In the genomic region with DNA sequence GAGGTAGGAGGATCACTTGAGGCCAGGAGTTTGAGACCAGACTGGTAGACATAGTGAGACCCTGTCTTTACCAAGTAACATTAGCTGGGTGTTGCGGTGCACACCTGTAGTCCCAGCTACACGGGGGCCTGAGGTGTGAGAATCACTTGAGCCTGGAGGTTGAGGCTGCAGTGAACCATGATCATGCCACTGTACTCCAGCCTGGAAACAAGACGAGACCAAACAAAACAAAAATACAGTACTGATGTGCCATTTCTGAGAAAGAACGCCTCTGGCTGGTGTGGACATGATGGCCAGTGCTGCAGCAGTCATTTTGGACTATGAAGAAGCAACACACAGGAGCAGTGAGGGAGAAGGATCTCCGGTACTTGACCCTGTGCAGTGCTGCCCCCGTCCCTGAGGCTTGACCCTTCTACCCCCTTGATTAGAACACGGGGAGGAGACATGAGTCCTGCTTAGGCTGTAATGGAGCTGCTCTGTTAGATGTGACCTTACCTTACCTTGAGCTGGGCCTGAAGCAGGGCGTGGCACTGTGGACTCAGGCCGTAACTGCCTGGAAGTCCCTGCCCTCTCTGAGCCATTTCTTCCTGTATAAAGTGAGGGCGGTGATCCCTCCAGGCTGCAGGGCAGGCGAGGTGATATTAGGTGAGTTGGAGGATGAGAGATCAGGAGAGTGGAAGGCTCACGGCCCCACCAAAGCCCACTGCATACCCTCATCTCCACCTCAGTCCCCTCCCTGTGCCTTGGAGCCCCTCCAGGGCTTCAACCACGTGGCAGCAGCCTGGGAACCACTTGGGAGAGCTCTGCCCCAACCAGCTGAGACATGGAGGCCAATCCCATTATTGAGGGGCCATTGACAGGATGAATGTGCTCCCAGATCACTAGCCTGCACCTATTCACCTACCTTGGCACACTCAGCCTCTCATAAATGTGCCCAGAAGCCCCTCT, we compare ENCODE assay signal across 9 cellular contexts. TPM values are rescaled to one million over a fixed set of nuclear protein-coding genes. Genes with fewer than 3 reads are reported as not detected.
DNase-seq lines count a peak whose midpoint lies in the region; ATAC-seq, FAIRE-seq and TF ChIP-seq lines count a peak whose summit lies in the region.
"Had no signal": no experiment of that assay in that cellular context is flagged by ENCODE, and none has a peak within 500 bp of the region (broad histone marks: within the 10 kb centered on the region; RNA-seq: fewer than 3 reads in every experiment).

No MANE protein-coding gene starts in this region.

- WGBS in A549 (ENCODE audit: missing lambda C conversion rate) = 41% methylated on average over 13 of the region's 13 CpGs
- WGBS in esophagus, 2 donors = 54 to 63% methylated on average over 13 of the region's 13 CpGs
- WGBS in sigmoid colon, 2 donors = 31 to 68% methylated on average over 13 of the region's 13 CpGs

- TF ChIP-seq EP300 in A549 (IDR thresholded peaks at IDR 0.05) (no peak), sigmoid colon (IDR thresholded peaks at IDR 0.05) (no peak)

- H3K36me3 ChIP-seq in RWPE2 (ENCODE audit: low read depth) (peaks cover 43% of the 10 kb centered on the region), esophagus (ENCODE audit: control insufficient read depth in 2 of 2, insufficient read depth in 2 of 2, low read length in 1 of 2) (peaks cover 15 to 30% of the 10 kb centered on the region in 2 donors), sigmoid colon (peaks cover 24 to 49% (median 35%) of the 10 kb centered on the region in 4 donors)

- CTCF ChIA-PET in A549 (lab: Yijun Ruan, JAX) = interaction anchor here (0.9 to 10.9 kb wide), 4 partner anchors 9 to 132 kb away, joined by 3 to 295 read pairs (median 8); a partner anchor contains a TSS

- H3K27ac ChIP-seq in A549 (peak overlapping the region in 1 of 2 experiments; percentile 64; a peak in 3 of 6 replicates), RWPE2 (ENCODE audit: poor library complexity, severe bottlenecking) (peak overlapping the region; percentile 74), esophagus (ENCODE audit: low read depth in 2 of 2, low read length in 1 of 2) (peak overlapping the region; percentile 44 to 67), sigmoid colon (no peak overlapping the region)

- DNase-seq in A549 (ENCODE audit: low read depth in 1 of 2, low spot score in 1 of 2) (peak in 1 of 2 experiments; percentile 67), GM12891 (ENCODE audit: insufficient read length, low spot score) (no peak), RWPE2 (ENCODE audit: low spot score) (no peak), sigmoid colon (no peak), NCI-H1694 (lab: John Stamatoyannopoulos, UW) (no peak), activated gamma-delta T cell treated with Interleukin-2 at 50 U/mL for 16 hours (no peak)
- DNase-seq: T-helper 9 cell had no signal

- H3K4me1 ChIP-seq in A549 (peaks cover 42% of the 10 kb centered on the region), RWPE2 (ENCODE audit: insufficient read depth, poor library complexity, severe bottlenecking) (peaks cover 18% of the 10 kb centered on the region), esophagus (ENCODE audit: control insufficient read depth in 2 of 2, insufficient read depth in 2 of 2, low read length in 1 of 2) (peaks cover 14 to 29% of the 10 kb centered on the region in 2 donors), sigmoid colon (peaks cover 0 to 18% (median 15%) of the 10 kb centered on the region in 4 donors)

- ATAC-seq in A549 = peak; percentile 51 to 59
- ATAC-seq in RWPE2 (ENCODE audit: low read depth) = peak; percentile 56
- ATAC-seq in HG03565 (IDR thresholded peaks at IDR 0.05; ENCODE audit: unreplicated experiment) = no peak

- POLR2A ChIA-PET in A549 (lab: Yijun Ruan, JAX) = interaction anchor here (0.7 to 1.5 kb wide), 2 partner anchors 67 to 82 kb away, joined by 3 to 12 read pairs; a partner anchor contains a TSS

- FAIRE-seq in A549 (lab: Jason Lieb, UNC) = no peak
- FAIRE-seq in GM12891 (lab: Jason Lieb, UNC) = peak; percentile 57

- H3K27me3 ChIP-seq in RWPE2 (ENCODE audit: insufficient read depth, poor library complexity, severe bottlenecking) = peaks cover 14% of the 10 kb centered on the region
- H3K27me3 ChIP-seq in esophagus (ENCODE audit: control insufficient read depth in 1 of 2, insufficient read depth in 2 of 2, low read length in 2 of 2) = no peaks in the 10 kb centered on the region
- H3K27me3 ChIP-seq in sigmoid colon = peaks cover 0 to 11% (median 8%) of the 10 kb centered on the region in 3 donors

- TF ChIP-seq POLR2A in A549 (IDR thresholded peaks at IDR 0.05; ENCODE audit: low read length) (no peak; the same call in 1 of the 2 replicates), GM12891 (IDR thresholded peaks at IDR 0.05; ENCODE audit: low read depth, low read length) (peak; percentile 73), sigmoid colon (IDR thresholded peaks at IDR 0.05) (no peak)

- TF ChIP-seq RAD21 in A549 (conservative IDR thresholded peaks at IDR 0.05 in 1 of 2, IDR thresholded peaks at IDR 0.05 in 1 of 2) = no peak

- intact Hi-C loops in sigmoid colon (cut with DNase I) = no loop called here

- H3K4me2 ChIP-seq in A549 = peak overlapping the region; percentile 32; the same call in 1 of the 3 replicates

- no peaks in the 10 kb centered on the region for H3K9me3 ChIP-seq in A549
- no peaks in the 10 kb centered on the region for H3K9me3 ChIP-seq in RWPE2 (ENCODE audit: severe bottlenecking)
- H3K9me3 ChIP-seq in esophagus (ENCODE audit: control insufficient read depth in 2 of 2, insufficient read depth in 1 of 2, low read depth in 1 of 2, low read length in 1 of 2) = no peaks in the 10 kb centered on the region
- H3K9me3 ChIP-seq in sigmoid colon = no peaks in the 10 kb centered on the region

- TF ChIP-seq CTCF in A549 (IDR thresholded peaks at IDR 0.05) (no peak), RWPE2 (IDR thresholded peaks at IDR 0.05; ENCODE audit: poor library complexity, severe bottlenecking) (no peak), sigmoid colon (IDR thresholded peaks at IDR 0.05) (no peak)

- H3K4me3 ChIP-seq in A549 (no peak overlapping the region), RWPE2 (ENCODE audit: severe bottlenecking) (no peak overlapping the region), esophagus (ENCODE audit: low read depth in 1 of 2, low read length in 2 of 2) (no peak overlapping the region), sigmoid colon (no peak overlapping the region)

TF ChIP-seq in A549, 52 proteins besides CTCF, POLR2A, EP300 and RAD21 (continues in another document):
- no peak for TF ChIP-seq CBX2 (IDR thresholded peaks at IDR 0.05; ENCODE audit: borderline replicate concordance, low read depth)
- no peak for TF ChIP-seq MAZ (IDR thresholded peaks at IDR 0.05; ENCODE audit: borderline replicate concordance, low read depth, low read length)
- TF ChIP-seq NPAS2 (CRISPR knock-in tag; IDR thresholded peaks at IDR 0.05; ENCODE audit: borderline replicate concordance) = no peak
- TF ChIP-seq HEYL (CRISPR knock-in tag; IDR thresholded peaks at IDR 0.05) = no peak
- no peak for TF ChIP-seq HDAC2 (IDR thresholded peaks at IDR 0.05)
- no peak for TF ChIP-seq HOXB5 (CRISPR knock-in tag; IDR thresholded peaks at IDR 0.05)

TF ChIP-seq in GM12891, 5 proteins besides CTCF, POLR2A, EP300 and RAD21:
- TF ChIP-seq PAX5 (IDR thresholded peaks at IDR 0.05; ENCODE audit: insufficient read depth, low read length, severe bottlenecking) = no peak
- TF ChIP-seq POLR2AphosphoS5 (IDR thresholded peaks at IDR 0.05; ENCODE audit: low read depth, low read length) = peak; percentile 84
- TF ChIP-seq POU2F2 (IDR thresholded peaks at IDR 0.05; ENCODE audit: low read depth, low read length) = peak; percentile 10; the same call in 1 of the 2 replicates

RNA-seq across cellular contexts. Expression of a gene that starts 5.9 kb away (rescaled TPM):
- polyA plus RNA-seq in A549 (2011; rRNA removed) = 624 and 696 TPM in 2 replicates
- 1,715 and 1,844 TPM in 2 replicates for polyA plus RNA-seq in A549 (2012; cell fraction: cytosol; rRNA removed)
- 964 and 1,082 TPM in 2 replicates for polyA plus RNA-seq in A549 (2012; cell fraction: nucleus; rRNA removed)
- 1,807 to 1,898 TPM (median 1,812 TPM) in 3 replicates for polyA plus RNA-seq in A549 (2017; fragmentation: RNase III; extraction: RNeasy Plus Mini Kit Qiagen cat#74134 plus additional on column Dnase treatment)
- 268 and 275 TPM in 2 replicates for polyA minus RNA-seq in A549 (2011; rRNA and poly(A)+ RNA removed)
- 5,111 TPM for polyA plus RNA-seq in GM12891 (2012; ENCODE audit: low read depth, missing spikeins)
- 1,000 to 10,000 TPM; 1,368 to 2,485 TPM for polyA plus RNA-seq in esophagus
- 1,000 to 10,000 TPM; 1,686 to 2,372 (median 2,021) TPM for total RNA-seq in sigmoid colon
- 1,000 to 10,000 TPM; 3,119 to 3,945 (median 3,295) TPM for polyA plus RNA-seq in sigmoid colon

RNA-seq across cellular contexts. Expression of a gene that starts 6.1 kb away (rescaled TPM):
- 0.25 TPM in 2 replicates for polyA plus RNA-seq in A549 (2011; rRNA removed)
- polyA plus RNA-seq in A549 (2012; cell fraction: cytosol; rRNA removed) = 0.08 and 0.09 TPM in 2 replicates
- polyA plus RNA-seq in A549 (2012; cell fraction: nucleus; rRNA removed) = 0.29 and 0.44 TPM in 2 replicates
- polyA plus RNA-seq in A549 (2017; fragmentation: RNase III; extraction: RNeasy Plus Mini Kit Qiagen cat#74134 plus additional on column Dnase treatment) = 0.06 to 0.20 TPM (median 0.13 TPM) in 3 replicates
- 0.58 TPM in 2 replicates for polyA minus RNA-seq in A549 (2011; rRNA and poly(A)+ RNA removed)
- 0.14 TPM for polyA plus RNA-seq in GM12891 (2012; ENCODE audit: low read depth, missing spikeins)
- polyA plus RNA-seq in esophagus = under 1 TPM; 0.01 to 0.04 TPM
- total RNA-seq in sigmoid colon = not detected
- polyA plus RNA-seq in sigmoid colon = under 1 TPM in 2 of 3 donors, not detected in 1; 0.13 to 0.60 TPM

RNA-seq across cellular contexts. Expression of a gene that starts 17.9 kb away (rescaled TPM):
- polyA plus RNA-seq in A549 (2011; rRNA removed) (0.89 and 1.2 TPM in 2 replicates), A549 (2017; fragmentation: RNase III; extraction: RNeasy Plus Mini Kit Qiagen cat#74134 plus additional on column Dnase treatment) (0.24 to 0.40 TPM (median 0.31 TPM) in 3 replicates), esophagus (1 to 10 TPM; 1.5 to 2.5 TPM), sigmoid colon (10 to 100 TPM in 1 of 3 donors, 1 to 10 TPM in 1, under 1 TPM in 1; 0.46 to 22.0 (median 1.2) TPM)
- polyA plus RNA-seq in A549 (2012; cell fraction: cytosol; rRNA removed) = 0.26 and 0.38 TPM in 2 replicates
- 0.91 and 0.95 TPM in 2 replicates for polyA plus RNA-seq in A549 (2012; cell fraction: nucleus; rRNA removed)
- 2.6 and 2.8 TPM in 2 replicates for polyA minus RNA-seq in A549 (2011; rRNA and poly(A)+ RNA removed)
- 19.1 TPM for polyA plus RNA-seq in GM12891 (2012; ENCODE audit: low read depth, missing spikeins)
- 1 to 10 TPM; 1.4 to 4.3 (median 1.7) TPM for total RNA-seq in sigmoid colon

RNA-seq across cellular contexts. Expression of a gene that starts 44.3 kb away (rescaled TPM):
- polyA plus RNA-seq in A549 (2011; rRNA removed) (0.27 and 1.2 TPM in 2 replicates), A549 (2017; fragmentation: RNase III; extraction: RNeasy Plus Mini Kit Qiagen cat#74134 plus additional on column Dnase treatment) (0.25 to 0.32 TPM (median 0.28 TPM) in 3 replicates), esophagus (under 1 TPM; 0.06 to 0.12 TPM), sigmoid colon (under 1 TPM in 1 of 3 donors, not detected in 2; 0.85 TPM)
- polyA plus RNA-seq in A549 (2012; cell fraction: cytosol; rRNA removed) = 0.13 and 0.49 TPM in 2 replicates
- 0.58 TPM in 1 of 2 replicates, not detected in the other for polyA plus RNA-seq in A549 (2012; cell fraction: nucleus; rRNA removed)
- polyA minus RNA-seq in A549 (2011; rRNA and poly(A)+ RNA removed) = 1.5 TPM in 1 of 2 replicates, not detected in the other
- polyA plus RNA-seq in GM12891 (2012; ENCODE audit: low read depth, missing spikeins) = 3.8 TPM
- not detected for total RNA-seq in sigmoid colon

Comparison
In these comparisons a context has a peak if more than half of its experiments do, and no peak if none do; other contexts are left out.
1. H3K27ac ChIP-seq: peak in RWPE2 (single experiment) and esophagus (2 of 2); none in sigmoid colon (0 of 4).